In the genomic region with DNA sequence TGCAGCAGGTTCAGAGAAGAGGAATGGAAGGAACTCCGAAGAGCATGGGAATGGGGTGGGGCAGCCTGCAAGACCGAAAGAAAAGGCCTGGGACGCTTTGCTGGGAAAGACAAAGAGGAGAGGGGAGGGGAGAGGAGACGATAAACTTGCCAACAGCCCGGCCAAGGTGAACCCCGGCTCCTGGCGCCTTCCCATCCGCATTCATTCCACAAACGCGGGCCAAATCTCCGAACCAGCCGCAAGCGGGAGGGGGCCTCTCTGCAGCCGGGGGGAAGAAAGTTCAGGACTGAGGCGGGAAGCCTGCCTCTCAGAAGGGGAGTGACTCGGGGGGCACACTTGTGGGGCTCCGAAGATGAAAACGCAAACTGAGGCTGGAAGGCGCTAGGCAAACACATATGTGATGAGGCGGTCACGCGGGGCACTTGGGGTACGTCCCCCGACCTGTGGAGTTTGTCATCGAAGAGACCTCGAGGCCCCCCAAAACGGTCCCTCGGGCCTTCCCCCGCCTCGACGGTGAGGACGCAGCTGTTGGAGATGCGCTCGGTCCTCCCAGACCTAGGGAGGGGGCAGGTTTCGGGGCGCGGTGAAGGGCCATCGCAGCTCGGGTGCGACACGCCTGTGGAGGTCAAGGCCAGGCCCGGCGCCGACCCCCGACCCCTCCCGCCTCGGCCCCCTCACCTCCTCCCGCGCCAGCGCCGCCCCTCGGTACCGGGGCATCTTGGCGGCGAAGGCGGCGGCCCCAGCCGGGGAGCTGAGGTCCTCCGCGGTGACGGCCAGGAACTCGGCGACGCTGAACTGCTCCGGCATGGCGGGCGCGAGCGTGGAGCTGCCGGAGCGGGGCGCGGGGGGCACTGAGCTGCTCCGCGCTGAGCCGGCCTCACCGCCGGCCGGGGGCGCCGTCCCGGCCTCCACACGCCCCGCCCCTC, we compare ENCODE assay signal across 1 cellular context.
TF ChIP-seq lines count a peak whose summit lies in the region.

A gene (minus strand): TSS at position 853 of the 926 bp plus-strand sequence. CDS start 46 bp downstream, at position 807.

TF ChIP-seq in K562, 482 proteins besides CTCF, POLR2A, EP300 and RAD21 (continued from another document and continues in another):
- TF ChIP-seq, protein P1, sequence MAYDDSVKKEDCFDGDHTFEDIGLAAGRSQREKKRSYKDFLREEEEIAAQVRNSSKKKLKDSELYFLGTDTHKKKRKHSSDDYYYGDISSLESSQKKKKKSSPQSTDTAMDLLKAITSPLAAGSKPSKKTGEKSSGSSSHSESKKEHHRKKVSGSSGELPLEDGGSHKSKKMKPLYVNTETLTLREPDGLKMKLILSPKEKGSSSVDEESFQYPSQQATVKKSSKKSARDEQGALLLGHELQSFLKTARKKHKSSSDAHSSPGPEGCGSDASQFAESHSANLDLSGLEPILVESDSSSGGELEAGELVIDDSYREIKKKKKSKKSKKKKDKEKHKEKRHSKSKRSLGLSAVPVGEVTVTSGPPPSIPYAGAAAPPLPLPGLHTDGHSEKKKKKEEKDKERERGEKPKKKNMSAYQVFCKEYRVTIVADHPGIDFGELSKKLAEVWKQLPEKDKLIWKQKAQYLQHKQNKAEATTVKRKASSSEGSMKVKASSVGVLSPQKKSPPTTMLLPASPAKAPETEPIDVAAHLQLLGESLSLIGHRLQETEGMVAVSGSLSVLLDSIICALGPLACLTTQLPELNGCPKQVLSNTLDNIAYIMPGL (CRISPR knock-in tag; IDR thresholded peaks at IDR 0.05) = peak; percentile 37; the same call in 1 of the 2 replicates
- TF ChIP-seq SMARCE1 (IDR thresholded peaks at IDR 0.05) (0 out of 2 replicates have a peak, but pooled peaks have one; percentile 13), ZC3H4 (CRISPR knock-in tag; IDR thresholded peaks at IDR 0.05; ENCODE audit: borderline replicate concordance) (no peak), RFX7 (CRISPR knock-in tag; IDR thresholded peaks at IDR 0.05) (no peak), ZNF551 (CRISPR knock-in tag; IDR thresholded peaks at IDR 0.05) (no peak), HDAC3 (IDR thresholded peaks at IDR 0.05; ENCODE audit: borderline replicate concordance, partially characterized antibody) (no peak), SMAD1 (IDR thresholded peaks at IDR 0.05; ENCODE audit: low read depth, low read length, partially characterized antibody) (no peak), ZNF785 (CRISPR knock-in tag; IDR thresholded peaks at IDR 0.05) (no peak), SIN3B (IDR thresholded peaks at IDR 0.05; ENCODE audit: low read depth) (no peak), MED1 (CRISPR knock-in tag; IDR thresholded peaks at IDR 0.05; ENCODE audit: borderline replicate concordance) (no peak), CCNT2 (IDR thresholded peaks at IDR 0.05; ENCODE audit: borderline replicate concordance, extremely low read depth, insufficient read length, low read depth, low read length) (peak; percentile 52), ATF7 (IDR thresholded peaks at IDR 0.05) (no peak), MAZ (CRISPR knock-in tag; conservative IDR thresholded peaks at IDR 0.05 in 1 of 2, IDR thresholded peaks at IDR 0.05 in 1 of 2) (peak; percentile 44 to 79), NR3C1 (CRISPR knock-in tag; IDR thresholded peaks at IDR 0.05) (peak; percentile 52; the same call in 1 of the 2 replicates), TBP (optimal IDR thresholded peaks at IDR 0.05; ENCODE audit: low read depth, low read length) (peak; percentile 28), SMAD4 (CRISPR knock-in tag; conservative IDR thresholded peaks at IDR 0.05) (0 out of 2 replicates have a peak, but pooled peaks have one; percentile 14), NR1H2 (CRISPR knock-in tag; IDR thresholded peaks at IDR 0.05) (peak; percentile 73; the same call in 1 of the 2 replicates), ZBTB7A (IDR thresholded peaks at IDR 0.05; ENCODE audit: borderline replicate concordance, control insufficient read depth, low read depth, low read length) (peak; percentile 95; the same call in 1 of the 2 replicates), ZNF12 (CRISPR knock-in tag; IDR thresholded peaks at IDR 0.05) (0 out of 2 replicates have a peak, but pooled peaks have one; percentile 50), STAT5B (CRISPR knock-in tag; IDR thresholded peaks at IDR 0.05) (no peak), HDAC1 (IDR thresholded peaks at IDR 0.05) (no peak), STAG1 (CRISPR knock-in tag; IDR thresholded peaks at IDR 0.05; ENCODE audit: borderline replicate concordance) (0 out of 2 replicates have a peak, but pooled peaks have one; percentile 7), KLF13 (tag; IDR thresholded peaks at IDR 0.05; ENCODE audit: borderline replicate concordance, low read depth) (no peak), MYC (IDR thresholded peaks at IDR 0.05; ENCODE audit: low read depth, low read length) (no peak), MYC (CRISPR knock-in tag; IDR thresholded peaks at IDR 0.05; ENCODE audit: borderline replicate concordance, low read depth) (0 out of 2 replicates have a peak, but pooled peaks have one; percentile 47), ZFX (CRISPR knock-in tag; IDR thresholded peaks at IDR 0.05) (peak; percentile 77), FOXK1 (CRISPR knock-in tag; IDR thresholded peaks at IDR 0.05; ENCODE audit: borderline replicate concordance) (0 out of 2 replicates have a peak, but pooled peaks have one; percentile 43), DPF2 (IDR thresholded peaks at IDR 0.05) (no peak), ZNF124 (CRISPR knock-in tag; IDR thresholded peaks at IDR 0.05) (no peak), CXXC5 (CRISPR knock-in tag; IDR thresholded peaks at IDR 0.05) (peak; percentile 61), NR2C2 (CRISPR knock-in tag; IDR thresholded peaks at IDR 0.05) (no peak), NR2C2 (tag; IDR thresholded peaks at IDR 0.05) (peak; percentile 45), KDM2B (CRISPR knock-in tag; IDR thresholded peaks at IDR 0.05) (no peak), ATF1 (CRISPR knock-in tag; IDR thresholded peaks at IDR 0.05) (no peak), ATF1 (tag; IDR thresholded peaks at IDR 0.05) (0 out of 2 replicates have a peak, but pooled peaks have one; percentile 23), SAP30 (IDR thresholded peaks at IDR 0.05; ENCODE audit: borderline replicate concordance, insufficient read depth, low read depth, low read length, poor library complexity, severe bottlenecking) (no peak), CREM (IDR thresholded peaks at IDR 0.05; ENCODE audit: low read depth) (peak; percentile 35; the same call in 1 of the 2 replicates), L3MBTL2 (IDR thresholded peaks at IDR 0.05) (peak; percentile 39; the same call in 1 of the 2 replicates), HDAC2 (IDR thresholded peaks at IDR 0.05) (0 out of 2 replicates have a peak, but pooled peaks have one; percentile 43), HLTF (IDR thresholded peaks at IDR 0.05) (no peak), POLR2G (IDR thresholded peaks at IDR 0.05; ENCODE audit: low read depth, low read length) (peak; percentile 89), RBBP5 (IDR thresholded peaks at IDR 0.05; ENCODE audit: borderline replicate concordance, insufficient read depth, low read length, poor library complexity, severe bottlenecking) (peak; percentile 52), E2F3 (CRISPR knock-in tag; IDR thresholded peaks at IDR 0.05) (0 out of 2 replicates have a peak, but pooled peaks have one; percentile 9)
- TF ChIP-seq, protein P2, sequence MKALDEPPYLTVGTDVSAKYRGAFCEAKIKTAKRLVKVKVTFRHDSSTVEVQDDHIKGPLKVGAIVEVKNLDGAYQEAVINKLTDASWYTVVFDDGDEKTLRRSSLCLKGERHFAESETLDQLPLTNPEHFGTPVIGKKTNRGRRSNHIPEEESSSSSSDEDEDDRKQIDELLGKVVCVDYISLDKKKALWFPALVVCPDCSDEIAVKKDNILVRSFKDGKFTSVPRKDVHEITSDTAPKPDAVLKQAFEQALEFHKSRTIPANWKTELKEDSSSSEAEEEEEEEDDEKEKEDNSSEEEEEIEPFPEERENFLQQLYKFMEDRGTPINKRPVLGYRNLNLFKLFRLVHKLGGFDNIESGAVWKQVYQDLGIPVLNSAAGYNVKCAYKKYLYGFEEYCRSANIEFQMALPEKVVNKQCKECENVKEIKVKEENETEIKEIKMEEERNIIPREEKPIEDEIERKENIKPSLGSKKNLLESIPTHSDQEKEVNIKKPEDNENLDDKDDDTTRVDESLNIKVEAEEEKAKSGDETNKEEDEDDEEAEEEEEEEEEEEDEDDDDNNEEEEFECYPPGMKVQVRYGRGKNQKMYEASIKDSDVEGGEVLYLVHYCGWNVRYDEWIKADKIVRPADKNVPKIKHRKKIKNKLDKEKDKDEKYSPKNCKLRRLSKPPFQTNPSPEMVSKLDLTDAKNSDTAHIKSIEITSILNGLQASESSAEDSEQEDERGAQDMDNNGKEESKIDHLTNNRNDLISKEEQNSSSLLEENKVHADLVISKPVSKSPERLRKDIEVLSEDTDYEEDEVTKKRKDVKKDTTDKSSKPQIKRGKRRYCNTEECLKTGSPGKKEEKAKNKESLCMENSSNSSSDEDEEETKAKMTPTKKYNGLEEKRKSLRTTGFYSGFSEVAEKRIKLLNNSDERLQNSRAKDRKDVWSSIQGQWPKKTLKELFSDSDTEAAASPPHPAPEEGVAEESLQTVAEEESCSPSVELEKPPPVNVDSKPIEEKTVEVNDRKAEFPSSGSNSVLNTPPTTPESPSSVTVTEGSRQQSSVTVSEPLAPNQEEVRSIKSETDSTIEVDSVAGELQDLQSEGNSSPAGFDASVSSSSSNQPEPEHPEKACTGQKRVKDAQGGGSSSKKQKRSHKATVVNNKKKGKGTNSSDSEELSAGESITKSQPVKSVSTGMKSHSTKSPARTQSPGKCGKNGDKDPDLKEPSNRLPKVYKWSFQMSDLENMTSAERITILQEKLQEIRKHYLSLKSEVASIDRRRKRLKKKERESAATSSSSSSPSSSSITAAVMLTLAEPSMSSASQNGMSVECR (CRISPR knock-in tag; IDR thresholded peaks at IDR 0.05) = peak; percentile 38
- TF ChIP-seq, protein P3, sequence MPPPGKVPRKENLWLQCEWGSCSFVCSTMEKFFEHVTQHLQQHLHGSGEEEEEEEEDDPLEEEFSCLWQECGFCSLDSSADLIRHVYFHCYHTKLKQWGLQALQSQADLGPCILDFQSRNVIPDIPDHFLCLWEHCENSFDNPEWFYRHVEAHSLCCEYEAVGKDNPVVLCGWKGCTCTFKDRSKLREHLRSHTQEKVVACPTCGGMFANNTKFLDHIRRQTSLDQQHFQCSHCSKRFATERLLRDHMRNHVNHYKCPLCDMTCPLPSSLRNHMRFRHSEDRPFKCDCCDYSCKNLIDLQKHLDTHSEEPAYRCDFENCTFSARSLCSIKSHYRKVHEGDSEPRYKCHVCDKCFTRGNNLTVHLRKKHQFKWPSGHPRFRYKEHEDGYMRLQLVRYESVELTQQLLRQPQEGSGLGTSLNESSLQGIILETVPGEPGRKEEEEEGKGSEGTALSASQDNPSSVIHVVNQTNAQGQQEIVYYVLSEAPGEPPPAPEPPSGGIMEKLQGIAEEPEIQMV (tag; conservative IDR thresholded peaks at IDR 0.05; ENCODE audit: low read depth) = no peak
- TF ChIP-seq, protein P4, sequence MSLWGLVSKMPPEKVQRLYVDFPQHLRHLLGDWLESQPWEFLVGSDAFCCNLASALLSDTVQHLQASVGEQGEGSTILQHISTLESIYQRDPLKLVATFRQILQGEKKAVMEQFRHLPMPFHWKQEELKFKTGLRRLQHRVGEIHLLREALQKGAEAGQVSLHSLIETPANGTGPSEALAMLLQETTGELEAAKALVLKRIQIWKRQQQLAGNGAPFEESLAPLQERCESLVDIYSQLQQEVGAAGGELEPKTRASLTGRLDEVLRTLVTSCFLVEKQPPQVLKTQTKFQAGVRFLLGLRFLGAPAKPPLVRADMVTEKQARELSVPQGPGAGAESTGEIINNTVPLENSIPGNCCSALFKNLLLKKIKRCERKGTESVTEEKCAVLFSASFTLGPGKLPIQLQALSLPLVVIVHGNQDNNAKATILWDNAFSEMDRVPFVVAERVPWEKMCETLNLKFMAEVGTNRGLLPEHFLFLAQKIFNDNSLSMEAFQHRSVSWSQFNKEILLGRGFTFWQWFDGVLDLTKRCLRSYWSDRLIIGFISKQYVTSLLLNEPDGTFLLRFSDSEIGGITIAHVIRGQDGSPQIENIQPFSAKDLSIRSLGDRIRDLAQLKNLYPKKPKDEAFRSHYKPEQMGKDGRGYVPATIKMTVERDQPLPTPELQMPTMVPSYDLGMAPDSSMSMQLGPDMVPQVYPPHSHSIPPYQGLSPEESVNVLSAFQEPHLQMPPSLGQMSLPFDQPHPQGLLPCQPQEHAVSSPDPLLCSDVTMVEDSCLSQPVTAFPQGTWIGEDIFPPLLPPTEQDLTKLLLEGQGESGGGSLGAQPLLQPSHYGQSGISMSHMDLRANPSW (CRISPR knock-in tag; IDR thresholded peaks at IDR 0.05) = peak; percentile 56; the same call in 1 of the 2 replicates
- TF ChIP-seq, protein P5, sequence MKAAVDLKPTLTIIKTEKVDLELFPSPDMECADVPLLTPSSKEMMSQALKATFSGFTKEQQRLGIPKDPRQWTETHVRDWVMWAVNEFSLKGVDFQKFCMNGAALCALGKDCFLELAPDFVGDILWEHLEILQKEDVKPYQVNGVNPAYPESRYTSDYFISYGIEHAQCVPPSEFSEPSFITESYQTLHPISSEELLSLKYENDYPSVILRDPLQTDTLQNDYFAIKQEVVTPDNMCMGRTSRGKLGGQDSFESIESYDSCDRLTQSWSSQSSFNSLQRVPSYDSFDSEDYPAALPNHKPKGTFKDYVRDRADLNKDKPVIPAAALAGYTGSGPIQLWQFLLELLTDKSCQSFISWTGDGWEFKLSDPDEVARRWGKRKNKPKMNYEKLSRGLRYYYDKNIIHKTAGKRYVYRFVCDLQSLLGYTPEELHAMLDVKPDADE (conservative IDR thresholded peaks at IDR 0.05; ENCODE audit: control insufficient read depth, low read depth, low read length) = peak; percentile 66
- TF ChIP-seq, protein P6, sequence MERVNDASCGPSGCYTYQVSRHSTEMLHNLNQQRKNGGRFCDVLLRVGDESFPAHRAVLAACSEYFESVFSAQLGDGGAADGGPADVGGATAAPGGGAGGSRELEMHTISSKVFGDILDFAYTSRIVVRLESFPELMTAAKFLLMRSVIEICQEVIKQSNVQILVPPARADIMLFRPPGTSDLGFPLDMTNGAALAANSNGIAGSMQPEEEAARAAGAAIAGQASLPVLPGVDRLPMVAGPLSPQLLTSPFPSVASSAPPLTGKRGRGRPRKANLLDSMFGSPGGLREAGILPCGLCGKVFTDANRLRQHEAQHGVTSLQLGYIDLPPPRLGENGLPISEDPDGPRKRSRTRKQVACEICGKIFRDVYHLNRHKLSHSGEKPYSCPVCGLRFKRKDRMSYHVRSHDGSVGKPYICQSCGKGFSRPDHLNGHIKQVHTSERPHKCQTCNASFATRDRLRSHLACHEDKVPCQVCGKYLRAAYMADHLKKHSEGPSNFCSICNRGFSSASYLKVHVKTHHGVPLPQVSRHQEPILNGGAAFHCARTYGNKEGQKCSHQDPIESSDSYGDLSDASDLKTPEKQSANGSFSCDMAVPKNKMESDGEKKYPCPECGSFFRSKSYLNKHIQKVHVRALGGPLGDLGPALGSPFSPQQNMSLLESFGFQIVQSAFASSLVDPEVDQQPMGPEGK (CRISPR knock-in tag; IDR thresholded peaks at IDR 0.05; ENCODE audit: borderline replicate concordance) = no peak
- TF ChIP-seq, protein P7, sequence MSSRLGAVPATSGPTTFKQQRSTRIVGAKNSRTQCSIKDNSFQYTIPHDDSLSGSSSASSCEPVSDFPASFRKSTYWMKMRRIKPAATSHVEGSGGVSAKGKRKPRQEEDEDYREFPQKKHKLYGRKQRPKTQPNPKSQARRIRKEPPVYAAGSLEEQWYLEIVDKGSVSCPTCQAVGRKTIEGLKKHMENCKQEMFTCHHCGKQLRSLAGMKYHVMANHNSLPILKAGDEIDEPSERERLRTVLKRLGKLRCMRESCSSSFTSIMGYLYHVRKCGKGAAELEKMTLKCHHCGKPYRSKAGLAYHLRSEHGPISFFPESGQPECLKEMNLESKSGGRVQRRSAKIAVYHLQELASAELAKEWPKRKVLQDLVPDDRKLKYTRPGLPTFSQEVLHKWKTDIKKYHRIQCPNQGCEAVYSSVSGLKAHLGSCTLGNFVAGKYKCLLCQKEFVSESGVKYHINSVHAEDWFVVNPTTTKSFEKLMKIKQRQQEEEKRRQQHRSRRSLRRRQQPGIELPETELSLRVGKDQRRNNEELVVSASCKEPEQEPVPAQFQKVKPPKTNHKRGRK (tag; IDR thresholded peaks at IDR 0.05) = peak; percentile 29; the same call in 1 of the 2 replicates
